Comparison of ENCODE assay signal across 3 cellular contexts in genomic region chr6:154930490-154930889, GRCh38.
TF ChIP-seq lines count a peak whose summit lies in the region.

No MANE protein-coding gene starts in this region.

TF ChIP-seq in SK-N-SH, 30 proteins besides CTCF, POLR2A, EP300 and RAD21 (continued from another document):
- TF ChIP-seq MXI1 (IDR thresholded peaks at IDR 0.05; ENCODE audit: low read depth, low read length) (no peak), ELF1 (IDR thresholded peaks at IDR 0.05) (no peak), FOXM1 (IDR thresholded peaks at IDR 0.05; ENCODE audit: low read depth) (no peak), NRF1 (IDR thresholded peaks at IDR 0.05; ENCODE audit: low read depth, low read length) (no peak), SMC3 (IDR thresholded peaks at IDR 0.05; ENCODE audit: low read depth, low read length) (no peak), MEF2A (IDR thresholded peaks at IDR 0.05; ENCODE audit: borderline replicate concordance, low read depth) (no peak), CHD2 (IDR thresholded peaks at IDR 0.05; ENCODE audit: low read length, partially characterized antibody) (no peak), FOSL2 (IDR thresholded peaks at IDR 0.05; ENCODE audit: borderline replicate concordance, low read depth) (no peak), POLR2AphosphoS5 (IDR thresholded peaks at IDR 0.05; ENCODE audit: low read depth, low read length) (no peak), TAF1 (IDR thresholded peaks at IDR 0.05; ENCODE audit: borderline replicate concordance, low read depth, low read length) (no peak), RCOR1 (IDR thresholded peaks at IDR 0.05; ENCODE audit: low read length) (no peak), MAX (IDR thresholded peaks at IDR 0.05; ENCODE audit: low read depth) (no peak), NFIC (IDR thresholded peaks at IDR 0.05; ENCODE audit: borderline replicate concordance) (no peak), TEAD4 (IDR thresholded peaks at IDR 0.05; ENCODE audit: borderline replicate concordance, insufficient read depth) (no peak), TCF12 (IDR thresholded peaks at IDR 0.05) (no peak), ZBTB33 (IDR thresholded peaks at IDR 0.05; ENCODE audit: borderline replicate concordance, low read depth) (no peak)
- TF ChIP-seq, protein P1, sequence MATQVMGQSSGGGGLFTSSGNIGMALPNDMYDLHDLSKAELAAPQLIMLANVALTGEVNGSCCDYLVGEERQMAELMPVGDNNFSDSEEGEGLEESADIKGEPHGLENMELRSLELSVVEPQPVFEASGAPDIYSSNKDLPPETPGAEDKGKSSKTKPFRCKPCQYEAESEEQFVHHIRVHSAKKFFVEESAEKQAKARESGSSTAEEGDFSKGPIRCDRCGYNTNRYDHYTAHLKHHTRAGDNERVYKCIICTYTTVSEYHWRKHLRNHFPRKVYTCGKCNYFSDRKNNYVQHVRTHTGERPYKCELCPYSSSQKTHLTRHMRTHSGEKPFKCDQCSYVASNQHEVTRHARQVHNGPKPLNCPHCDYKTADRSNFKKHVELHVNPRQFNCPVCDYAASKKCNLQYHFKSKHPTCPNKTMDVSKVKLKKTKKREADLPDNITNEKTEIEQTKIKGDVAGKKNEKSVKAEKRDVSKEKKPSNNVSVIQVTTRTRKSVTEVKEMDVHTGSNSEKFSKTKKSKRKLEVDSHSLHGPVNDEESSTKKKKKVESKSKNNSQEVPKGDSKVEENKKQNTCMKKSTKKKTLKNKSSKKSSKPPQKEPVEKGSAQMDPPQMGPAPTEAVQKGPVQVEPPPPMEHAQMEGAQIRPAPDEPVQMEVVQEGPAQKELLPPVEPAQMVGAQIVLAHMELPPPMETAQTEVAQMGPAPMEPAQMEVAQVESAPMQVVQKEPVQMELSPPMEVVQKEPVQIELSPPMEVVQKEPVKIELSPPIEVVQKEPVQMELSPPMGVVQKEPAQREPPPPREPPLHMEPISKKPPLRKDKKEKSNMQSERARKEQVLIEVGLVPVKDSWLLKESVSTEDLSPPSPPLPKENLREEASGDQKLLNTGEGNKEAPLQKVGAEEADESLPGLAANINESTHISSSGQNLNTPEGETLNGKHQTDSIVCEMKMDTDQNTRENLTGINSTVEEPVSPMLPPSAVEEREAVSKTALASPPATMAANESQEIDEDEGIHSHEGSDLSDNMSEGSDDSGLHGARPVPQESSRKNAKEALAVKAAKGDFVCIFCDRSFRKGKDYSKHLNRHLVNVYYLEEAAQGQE (IDR thresholded peaks at IDR 0.05; ENCODE audit: low read depth, low read length) = no peak

TF ChIP-seq in SK-N-SH treated with all-trans-retinoic acid at 6 μM for 48 hours, 23 proteins besides CTCF, POLR2A, EP300 and RAD21 (continued from another document):
- TF ChIP-seq CREB5 (CRISPR knock-in tag; IDR thresholded peaks at IDR 0.05; ENCODE audit: low read depth) (no peak), RARB (CRISPR knock-in tag; IDR thresholded peaks at IDR 0.05) (no peak), TOX (CRISPR knock-in tag; IDR thresholded peaks at IDR 0.05; ENCODE audit: borderline replicate concordance) (no peak), ESRRG (CRISPR knock-in tag; IDR thresholded peaks at IDR 0.05) (no peak), ARNTL (CRISPR knock-in tag; IDR thresholded peaks at IDR 0.05; ENCODE audit: borderline replicate concordance, low read depth) (no peak), ZNF565 (CRISPR knock-in tag; conservative IDR thresholded peaks at IDR 0.05; ENCODE audit: low read depth) (no peak), TCF4 (CRISPR knock-in tag; IDR thresholded peaks at IDR 0.05; ENCODE audit: borderline replicate concordance) (no peak)

TF ChIP-seq in WTC11, 78 proteins besides CTCF, POLR2A, EP300 and RAD21 (continued from another document):
- TF ChIP-seq HMGXB4 (CRISPR knock-in tag; IDR thresholded peaks at IDR 0.05) (no peak), ZNF423 (CRISPR knock-in tag; IDR thresholded peaks at IDR 0.05) (no peak), IRF2 (CRISPR knock-in tag; IDR thresholded peaks at IDR 0.05; ENCODE audit: borderline replicate concordance, low read depth) (no peak), HMGA2 (CRISPR knock-in tag; IDR thresholded peaks at IDR 0.05) (no peak), NR3C1 (CRISPR knock-in tag; conservative IDR thresholded peaks at IDR 0.05; ENCODE audit: low read depth) (no peak), PREB (CRISPR knock-in tag; IDR thresholded peaks at IDR 0.05; ENCODE audit: borderline replicate concordance) (no peak), E2F1 (CRISPR knock-in tag; IDR thresholded peaks at IDR 0.05) (no peak), GABPB1 (CRISPR knock-in tag; IDR thresholded peaks at IDR 0.05) (no peak), PRRX2 (CRISPR knock-in tag; IDR thresholded peaks at IDR 0.05) (no peak), GRHL2 (CRISPR knock-in tag; IDR thresholded peaks at IDR 0.05; ENCODE audit: insufficient replicate concordance, severe bottlenecking) (no peak), ZMAT4 (CRISPR knock-in tag; IDR thresholded peaks at IDR 0.05) (no peak)
- TF ChIP-seq, protein P2, sequence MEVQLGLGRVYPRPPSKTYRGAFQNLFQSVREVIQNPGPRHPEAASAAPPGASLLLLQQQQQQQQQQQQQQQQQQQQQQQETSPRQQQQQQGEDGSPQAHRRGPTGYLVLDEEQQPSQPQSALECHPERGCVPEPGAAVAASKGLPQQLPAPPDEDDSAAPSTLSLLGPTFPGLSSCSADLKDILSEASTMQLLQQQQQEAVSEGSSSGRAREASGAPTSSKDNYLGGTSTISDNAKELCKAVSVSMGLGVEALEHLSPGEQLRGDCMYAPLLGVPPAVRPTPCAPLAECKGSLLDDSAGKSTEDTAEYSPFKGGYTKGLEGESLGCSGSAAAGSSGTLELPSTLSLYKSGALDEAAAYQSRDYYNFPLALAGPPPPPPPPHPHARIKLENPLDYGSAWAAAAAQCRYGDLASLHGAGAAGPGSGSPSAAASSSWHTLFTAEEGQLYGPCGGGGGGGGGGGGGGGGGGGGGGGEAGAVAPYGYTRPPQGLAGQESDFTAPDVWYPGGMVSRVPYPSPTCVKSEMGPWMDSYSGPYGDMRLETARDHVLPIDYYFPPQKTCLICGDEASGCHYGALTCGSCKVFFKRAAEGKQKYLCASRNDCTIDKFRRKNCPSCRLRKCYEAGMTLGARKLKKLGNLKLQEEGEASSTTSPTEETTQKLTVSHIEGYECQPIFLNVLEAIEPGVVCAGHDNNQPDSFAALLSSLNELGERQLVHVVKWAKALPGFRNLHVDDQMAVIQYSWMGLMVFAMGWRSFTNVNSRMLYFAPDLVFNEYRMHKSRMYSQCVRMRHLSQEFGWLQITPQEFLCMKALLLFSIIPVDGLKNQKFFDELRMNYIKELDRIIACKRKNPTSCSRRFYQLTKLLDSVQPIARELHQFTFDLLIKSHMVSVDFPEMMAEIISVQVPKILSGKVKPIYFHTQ (CRISPR knock-in tag; IDR thresholded peaks at IDR 0.05) = no peak
- TF ChIP-seq, protein P3, sequence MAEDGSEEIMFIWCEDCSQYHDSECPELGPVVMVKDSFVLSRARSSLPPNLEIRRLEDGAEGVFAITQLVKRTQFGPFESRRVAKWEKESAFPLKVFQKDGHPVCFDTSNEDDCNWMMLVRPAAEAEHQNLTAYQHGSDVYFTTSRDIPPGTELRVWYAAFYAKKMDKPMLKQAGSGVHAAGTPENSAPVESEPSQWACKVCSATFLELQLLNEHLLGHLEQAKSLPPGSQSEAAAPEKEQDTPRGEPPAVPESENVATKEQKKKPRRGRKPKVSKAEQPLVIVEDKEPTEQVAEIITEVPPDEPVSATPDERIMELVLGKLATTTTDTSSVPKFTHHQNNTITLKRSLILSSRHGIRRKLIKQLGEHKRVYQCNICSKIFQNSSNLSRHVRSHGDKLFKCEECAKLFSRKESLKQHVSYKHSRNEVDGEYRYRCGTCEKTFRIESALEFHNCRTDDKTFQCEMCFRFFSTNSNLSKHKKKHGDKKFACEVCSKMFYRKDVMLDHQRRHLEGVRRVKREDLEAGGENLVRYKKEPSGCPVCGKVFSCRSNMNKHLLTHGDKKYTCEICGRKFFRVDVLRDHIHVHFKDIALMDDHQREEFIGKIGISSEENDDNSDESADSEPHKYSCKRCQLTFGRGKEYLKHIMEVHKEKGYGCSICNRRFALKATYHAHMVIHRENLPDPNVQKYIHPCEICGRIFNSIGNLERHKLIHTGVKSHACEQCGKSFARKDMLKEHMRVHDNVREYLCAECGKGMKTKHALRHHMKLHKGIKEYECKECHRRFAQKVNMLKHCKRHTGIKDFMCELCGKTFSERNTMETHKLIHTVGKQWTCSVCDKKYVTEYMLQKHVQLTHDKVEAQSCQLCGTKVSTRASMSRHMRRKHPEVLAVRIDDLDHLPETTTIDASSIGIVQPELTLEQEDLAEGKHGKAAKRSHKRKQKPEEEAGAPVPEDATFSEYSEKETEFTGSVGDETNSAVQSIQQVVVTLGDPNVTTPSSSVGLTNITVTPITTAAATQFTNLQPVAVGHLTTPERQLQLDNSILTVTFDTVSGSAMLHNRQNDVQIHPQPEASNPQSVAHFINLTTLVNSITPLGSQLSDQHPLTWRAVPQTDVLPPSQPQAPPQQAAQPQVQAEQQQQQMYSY (CRISPR knock-in tag; IDR thresholded peaks at IDR 0.05) = no peak
- TF ChIP-seq, protein P4, sequence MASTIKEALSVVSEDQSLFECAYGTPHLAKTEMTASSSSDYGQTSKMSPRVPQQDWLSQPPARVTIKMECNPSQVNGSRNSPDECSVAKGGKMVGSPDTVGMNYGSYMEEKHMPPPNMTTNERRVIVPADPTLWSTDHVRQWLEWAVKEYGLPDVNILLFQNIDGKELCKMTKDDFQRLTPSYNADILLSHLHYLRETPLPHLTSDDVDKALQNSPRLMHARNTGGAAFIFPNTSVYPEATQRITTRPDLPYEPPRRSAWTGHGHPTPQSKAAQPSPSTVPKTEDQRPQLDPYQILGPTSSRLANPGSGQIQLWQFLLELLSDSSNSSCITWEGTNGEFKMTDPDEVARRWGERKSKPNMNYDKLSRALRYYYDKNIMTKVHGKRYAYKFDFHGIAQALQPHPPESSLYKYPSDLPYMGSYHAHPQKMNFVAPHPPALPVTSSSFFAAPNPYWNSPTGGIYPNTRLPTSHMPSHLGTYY (CRISPR knock-in tag; IDR thresholded peaks at IDR 0.05) = no peak
